Comparison of ENCODE assay signal across 9 cellular contexts in the genomic region with DNA sequence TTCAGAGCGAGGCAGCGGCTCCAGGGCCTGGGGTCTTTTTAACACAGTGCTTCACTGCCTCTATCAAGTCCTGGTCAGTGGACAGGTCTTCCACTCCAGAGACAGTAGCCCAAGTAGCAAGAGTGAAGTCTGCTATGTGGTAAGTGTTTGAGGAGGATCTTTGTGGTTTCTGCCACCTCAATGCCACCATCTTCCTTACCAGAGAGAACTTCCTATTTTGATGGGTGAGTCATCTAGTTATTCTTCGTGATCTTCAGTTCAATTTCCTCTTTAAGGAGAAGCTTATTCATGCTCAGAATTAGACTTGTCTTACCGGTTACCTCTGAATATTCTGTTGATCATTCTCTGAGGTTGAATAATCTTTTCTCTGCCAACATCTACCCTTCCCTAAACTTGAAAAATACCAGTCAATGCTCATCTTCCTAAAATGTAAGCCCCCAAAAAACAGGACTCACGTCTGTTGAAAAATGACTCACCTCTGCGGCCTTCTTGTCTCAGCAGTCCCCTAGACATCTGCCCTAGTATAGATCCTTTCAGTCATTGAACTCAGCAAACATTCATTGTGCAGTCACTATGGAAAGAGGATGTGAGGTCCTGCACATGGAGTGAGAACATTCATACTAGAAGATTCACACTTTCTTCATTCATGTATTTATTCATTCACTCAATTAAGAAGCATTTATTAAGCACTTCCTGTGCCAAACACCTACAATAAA. TPM values are rescaled to one million over a fixed set of nuclear protein-coding genes. Genes with fewer than 3 reads are reported as not detected.
A peak's percentile ranks its signal among the peaks of the same experiment; 100 is the strongest.
DNase-seq lines count a peak whose midpoint lies in the region; ATAC-seq and TF ChIP-seq lines count a peak whose summit lies in the region.
"Had no signal": no experiment of that assay in that cellular context is flagged by ENCODE, and none has a peak within 500 bp of the region (broad histone marks: within the 10 kb centered on the region; RNA-seq: fewer than 3 reads in every experiment).

No MANE protein-coding gene starts in this region.

- no peak overlapping the region for H3K4me3 Mint-ChIP-seq in chondrocyte (ENCODE audit: unreplicated experiment)

- DNase-seq in AML-193 (lab: John Stamatoyannopoulos, UW), result peak; percentile 100
- DNase-seq in NOMO-1 treated with DMSO at 0.1 percent for 48 hours (lab: John Stamatoyannopoulos, UW; ENCODE audit: unreplicated experiment), result peak; percentile 100
- DNase-seq in activated naive CD4-positive, alpha-beta T cell treated with anti-CD3 and anti-CD28 coated beads, Interleukin-2, amount 50 U/mL, for 72 hours (ENCODE audit: low spot score in 2 of 2), result peak in 1 of 2 donors; percentile 58
- peak; percentile 7 for DNase-seq in putamen (ENCODE audit: low spot score)
- no peak for DNase-seq in chondrocyte (ENCODE audit: low spot score)
- DNase-seq in hippocampal formation (lab: John Stamatoyannopoulos, UW), result no peak
- DNase-seq in NCI-H2171 (lab: John Stamatoyannopoulos, UW), result no peak
- DNase-seq: pancreas had no signal

- H3K4me1 Mint-ChIP-seq in chondrocyte (ENCODE audit: low read depth), result peaks cover 6% of the 10 kb centered on the region

- H3K9me3 Mint-ChIP-seq in activated naive CD4-positive, alpha-beta T cell treated with anti-CD3 and anti-CD28 coated beads, Interleukin-2, amount 50 U/mL, for 72 hours, result no peaks in the 10 kb centered on the region
- no peaks in the 10 kb centered on the region for H3K9me3 Mint-ChIP-seq in chondrocyte (ENCODE audit: low read depth)

- no peak for TF ChIP-seq CTCF in chondrocyte (IDR thresholded peaks at IDR 0.05)

- peak overlapping the region; percentile 62 to 81 for H3K27ac Mint-ChIP-seq in activated naive CD4-positive, alpha-beta T cell treated with anti-CD3 and anti-CD28 coated beads, Interleukin-2, amount 50 U/mL, for 72 hours
- H3K27ac Mint-ChIP-seq in chondrocyte (ENCODE audit: unreplicated experiment), result no peak overlapping the region

- H3K36me3 Mint-ChIP-seq in activated naive CD4-positive, alpha-beta T cell treated with anti-CD3 and anti-CD28 coated beads, Interleukin-2, amount 50 U/mL, for 72 hours, result peaks cover 6 to 18% of the 10 kb centered on the region in 2 donors
- H3K36me3 Mint-ChIP-seq in chondrocyte (ENCODE audit: low read depth), result no peaks in the 10 kb centered on the region

- no peaks in the 10 kb centered on the region for H3K27me3 Mint-ChIP-seq in chondrocyte (ENCODE audit: low read depth)

- ATAC-seq in GM21528 (IDR thresholded peaks at IDR 0.05; ENCODE audit: low FRiP score, unreplicated experiment), result peak; percentile 64
- peak; percentile 89 to 91 for ATAC-seq in activated naive CD4-positive, alpha-beta T cell treated with anti-CD3 and anti-CD28 coated beads, Interleukin-2, amount 50 U/mL, for 72 hours

RNA-seq across cellular contexts. Expression of a gene that starts 32.2 kb away (rescaled TPM):
- 100 to 1,000 TPM; 103 to 114 TPM for total RNA-seq in activated naive CD4-positive, alpha-beta T cell treated with anti-CD3 and anti-CD28 coated beads, Interleukin-2, amount 50 U/mL, for 72 hours
- 45.2 to 46.7 TPM (median 46.0 TPM) in 3 replicates for total RNA-seq in chondrocyte

Comparison
In these comparisons a context has a peak if more than half of its experiments do, and no peak if none do; other contexts are left out.
1. DNase-seq: peak in AML-193 (2 of 2), NOMO-1 treated with DMSO at 0.1 percent for 48 hours (single experiment) and putamen (single experiment); none in chondrocyte (single experiment), hippocampal formation (0 of 2) and NCI-H2171 (single experiment).